Comparison of ENCODE assay signal across 8 cellular contexts in genomic region chr16:67874147-67874771, GRCh38. TPM values are rescaled to one million over a fixed set of nuclear protein-coding genes. Genes with fewer than 3 reads are reported as not detected.
DNase-seq lines count a peak whose midpoint lies in the region; ATAC-seq and TF ChIP-seq lines count a peak whose summit lies in the region.

No MANE protein-coding gene starts in this region.

- peak overlapping the region; percentile 93 for H3K27ac Mint-ChIP-seq in T-helper 1 cell treated with Interleukin-12 subunit alpha and Interleukin-12 subunit beta and Interleukin-4 antibody, amounts not matched to agents 30 μg/mL and 1 μg/mL, for 36 hours
- peak overlapping the region; percentile 80 for H3K27ac Mint-ChIP-seq in activated T-cell treated with anti-CD3 and anti-CD28 coated beads, Interleukin-2, amount 50 U/mL, for 72 hours
- H3K27ac Mint-ChIP-seq in stimulated activated naive CD8-positive, alpha-beta T cell treated with anti-CD3 and anti-CD28 coated beads, Interleukin-15, Interleukin-2, amounts not matched to agents 100 ng/mL and 50 ng/mL, for 24 hours: peak overlapping the region; percentile 77

- no peak for TF ChIP-seq CTCF in GM10266 (IDR thresholded peaks at IDR 0.05; ENCODE audit: control insufficient read depth, insufficient read depth, low read depth, missing control alignments)

- no peak for ATAC-seq in activated T-cell treated with anti-CD3 and anti-CD28 coated beads, Interleukin-2, amount 50 U/mL, for 72 hours (replicated peaks in 1 of 2)
- no peak for ATAC-seq in left colon

- peak overlapping the region; percentile 83 for H3K4me3 Mint-ChIP-seq in T-helper 1 cell treated with Interleukin-12 subunit alpha and Interleukin-12 subunit beta and Interleukin-4 antibody, amounts not matched to agents 30 μg/mL and 1 μg/mL, for 36 hours
- peak overlapping the region; percentile 92 to 93 for H3K4me3 Mint-ChIP-seq in activated T-cell treated with anti-CD3 and anti-CD28 coated beads, Interleukin-2, amount 50 U/mL, for 72 hours
- peak overlapping the region; percentile 87 for H3K4me3 Mint-ChIP-seq in stimulated activated naive CD8-positive, alpha-beta T cell treated with anti-CD3 and anti-CD28 coated beads, Interleukin-15, Interleukin-2, amounts not matched to agents 100 ng/mL and 50 ng/mL, for 24 hours

- H3K27me3 Mint-ChIP-seq in T-helper 1 cell treated with Interleukin-12 subunit alpha and Interleukin-12 subunit beta and Interleukin-4 antibody, amounts not matched to agents 30 μg/mL and 1 μg/mL, for 36 hours (ENCODE audit: low read depth): no peaks in the 10 kb centered on the region
- H3K27me3 Mint-ChIP-seq in activated T-cell treated with anti-CD3 and anti-CD28 coated beads, Interleukin-2, amount 50 U/mL, for 72 hours (ENCODE audit: low read depth): no peaks in the 10 kb centered on the region
- H3K27me3 Mint-ChIP-seq in stimulated activated naive CD8-positive, alpha-beta T cell treated with anti-CD3 and anti-CD28 coated beads, Interleukin-15, Interleukin-2, amounts not matched to agents 100 ng/mL and 50 ng/mL, for 24 hours: no peaks in the 10 kb centered on the region

- H3K9me3 Mint-ChIP-seq in T-helper 1 cell treated with Interleukin-12 subunit alpha and Interleukin-12 subunit beta and Interleukin-4 antibody, amounts not matched to agents 30 μg/mL and 1 μg/mL, for 36 hours: no peaks in the 10 kb centered on the region
- no peaks in the 10 kb centered on the region for H3K9me3 Mint-ChIP-seq in activated T-cell treated with anti-CD3 and anti-CD28 coated beads, Interleukin-2, amount 50 U/mL, for 72 hours
- no peaks in the 10 kb centered on the region for H3K9me3 Mint-ChIP-seq in stimulated activated naive CD8-positive, alpha-beta T cell treated with anti-CD3 and anti-CD28 coated beads, Interleukin-15, Interleukin-2, amounts not matched to agents 100 ng/mL and 50 ng/mL, for 24 hours

- intact Hi-C loops in left colon (cut with DNase I, micrococcal nuclease): no loop called here

- peaks cover 31% of the 10 kb centered on the region for H3K4me1 Mint-ChIP-seq in T-helper 1 cell treated with Interleukin-12 subunit alpha and Interleukin-12 subunit beta and Interleukin-4 antibody, amounts not matched to agents 30 μg/mL and 1 μg/mL, for 36 hours (ENCODE audit: low read depth)
- H3K4me1 Mint-ChIP-seq in activated T-cell treated with anti-CD3 and anti-CD28 coated beads, Interleukin-2, amount 50 U/mL, for 72 hours (ENCODE audit: low read depth): peaks cover 32% of the 10 kb centered on the region
- peaks cover 26% of the 10 kb centered on the region for H3K4me1 Mint-ChIP-seq in stimulated activated naive CD8-positive, alpha-beta T cell treated with anti-CD3 and anti-CD28 coated beads, Interleukin-15, Interleukin-2, amounts not matched to agents 100 ng/mL and 50 ng/mL, for 24 hours (ENCODE audit: low read depth)

- DNase-seq in T-helper 1 cell: no peak
- DNase-seq in activated T-cell treated with anti-CD3 and anti-CD28 coated beads, Interleukin-2, amount 50 U/mL, for 72 hours: no peak
- no peak for DNase-seq in GM10266 (ENCODE audit: extremely low spot score)
- no peak for DNase-seq in left colon
- no peak for DNase-seq in activated gamma-delta T cell treated with Interleukin-2 at 50 U/mL for 16 hours

- H3K36me3 Mint-ChIP-seq in T-helper 1 cell treated with Interleukin-12 subunit alpha and Interleukin-12 subunit beta and Interleukin-4 antibody, amounts not matched to agents 30 μg/mL and 1 μg/mL, for 36 hours (ENCODE audit: low read depth): peaks cover 32% of the 10 kb centered on the region
- peaks cover 2 to 17% of the 10 kb centered on the region in 2 donors for H3K36me3 Mint-ChIP-seq in activated T-cell treated with anti-CD3 and anti-CD28 coated beads, Interleukin-2, amount 50 U/mL, for 72 hours (ENCODE audit: insufficient read depth in 2 of 2)
- peaks cover 42% of the 10 kb centered on the region for H3K36me3 Mint-ChIP-seq in stimulated activated naive CD8-positive, alpha-beta T cell treated with anti-CD3 and anti-CD28 coated beads, Interleukin-15, Interleukin-2, amounts not matched to agents 100 ng/mL and 50 ng/mL, for 24 hours (ENCODE audit: low read depth)

- peak overlapping the region; percentile 91 for H3K4me3 ChIP-seq in iPS-18c (ENCODE audit: insufficient read depth, low read depth, low read length)

- no peaks in the 10 kb centered on the region for H3K9me3 ChIP-seq in iPS-18c (ENCODE audit: control insufficient read depth, insufficient read depth, low read length)

RNA-seq across cellular contexts. Expression of gene EDC4, which starts 1.4 kb away (rescaled TPM):
- 10 to 100 TPM; 82.9 to 86.4 TPM for total RNA-seq in activated T-cell treated with anti-CD3 and anti-CD28 coated beads, Interleukin-2, amount 50 U/mL, for 72 hours
- total RNA-seq in left colon: 10 to 100 TPM; 54.2 to 76.8 TPM

RNA-seq across cellular contexts. Expression of gene NRN1L, which starts 10.4 kb away (rescaled TPM):
- total RNA-seq in activated T-cell treated with anti-CD3 and anti-CD28 coated beads, Interleukin-2, amount 50 U/mL, for 72 hours: 1 to 10 TPM in 1 of 2 donors, under 1 TPM in 1; 0.60 to 1.9 TPM
- under 1 TPM in 1 of 2 donors, not detected in 1; 0.67 TPM for total RNA-seq in left colon

RNA-seq across cellular contexts. Expression of gene PSKH1, which starts 18.8 kb away (rescaled TPM):
- 10 to 100 TPM; 16.1 to 16.2 TPM for total RNA-seq in activated T-cell treated with anti-CD3 and anti-CD28 coated beads, Interleukin-2, amount 50 U/mL, for 72 hours
- total RNA-seq in left colon: 10 to 100 TPM; 31.7 to 36.6 TPM

RNA-seq across cellular contexts. Expression of gene CENPT, which starts 26.8 kb away (rescaled TPM):
- total RNA-seq in activated T-cell treated with anti-CD3 and anti-CD28 coated beads, Interleukin-2, amount 50 U/mL, for 72 hours: 10 to 100 TPM; 43.6 to 59.4 TPM
- 10 to 100 TPM; 29.3 to 43.1 TPM for total RNA-seq in left colon

RNA-seq across cellular contexts. Expression of gene NUTF2, which starts 27.5 kb away (rescaled TPM):
- total RNA-seq in activated T-cell treated with anti-CD3 and anti-CD28 coated beads, Interleukin-2, amount 50 U/mL, for 72 hours: 10 to 100 TPM; 80.8 to 90.1 TPM
- 10 to 100 TPM; 57.1 to 59.8 TPM for total RNA-seq in left colon
